Comparison of ENCODE assay signal across 2 cellular contexts in genomic region chr7:143373255-143373794, GRCh38.
TF ChIP-seq lines count a peak whose summit lies in the region.

No MANE protein-coding gene starts in this region.

TF ChIP-seq in A549, 52 proteins besides CTCF, POLR2A, EP300 and RAD21:
- TF ChIP-seq CHD4 (IDR thresholded peaks at IDR 0.05; ENCODE audit: borderline replicate concordance) (no peak), EHF (CRISPR knock-in tag; IDR thresholded peaks at IDR 0.05) (no peak), NR3C1 (IDR thresholded peaks at IDR 0.05) (no peak), NPAS2 (CRISPR knock-in tag; IDR thresholded peaks at IDR 0.05; ENCODE audit: borderline replicate concordance) (no peak), HES2 (IDR thresholded peaks at IDR 0.05) (no peak)
- TF ChIP-seq, protein P1, sequence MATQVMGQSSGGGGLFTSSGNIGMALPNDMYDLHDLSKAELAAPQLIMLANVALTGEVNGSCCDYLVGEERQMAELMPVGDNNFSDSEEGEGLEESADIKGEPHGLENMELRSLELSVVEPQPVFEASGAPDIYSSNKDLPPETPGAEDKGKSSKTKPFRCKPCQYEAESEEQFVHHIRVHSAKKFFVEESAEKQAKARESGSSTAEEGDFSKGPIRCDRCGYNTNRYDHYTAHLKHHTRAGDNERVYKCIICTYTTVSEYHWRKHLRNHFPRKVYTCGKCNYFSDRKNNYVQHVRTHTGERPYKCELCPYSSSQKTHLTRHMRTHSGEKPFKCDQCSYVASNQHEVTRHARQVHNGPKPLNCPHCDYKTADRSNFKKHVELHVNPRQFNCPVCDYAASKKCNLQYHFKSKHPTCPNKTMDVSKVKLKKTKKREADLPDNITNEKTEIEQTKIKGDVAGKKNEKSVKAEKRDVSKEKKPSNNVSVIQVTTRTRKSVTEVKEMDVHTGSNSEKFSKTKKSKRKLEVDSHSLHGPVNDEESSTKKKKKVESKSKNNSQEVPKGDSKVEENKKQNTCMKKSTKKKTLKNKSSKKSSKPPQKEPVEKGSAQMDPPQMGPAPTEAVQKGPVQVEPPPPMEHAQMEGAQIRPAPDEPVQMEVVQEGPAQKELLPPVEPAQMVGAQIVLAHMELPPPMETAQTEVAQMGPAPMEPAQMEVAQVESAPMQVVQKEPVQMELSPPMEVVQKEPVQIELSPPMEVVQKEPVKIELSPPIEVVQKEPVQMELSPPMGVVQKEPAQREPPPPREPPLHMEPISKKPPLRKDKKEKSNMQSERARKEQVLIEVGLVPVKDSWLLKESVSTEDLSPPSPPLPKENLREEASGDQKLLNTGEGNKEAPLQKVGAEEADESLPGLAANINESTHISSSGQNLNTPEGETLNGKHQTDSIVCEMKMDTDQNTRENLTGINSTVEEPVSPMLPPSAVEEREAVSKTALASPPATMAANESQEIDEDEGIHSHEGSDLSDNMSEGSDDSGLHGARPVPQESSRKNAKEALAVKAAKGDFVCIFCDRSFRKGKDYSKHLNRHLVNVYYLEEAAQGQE (IDR thresholded peaks at IDR 0.05): no peak

TF ChIP-seq in H1, 55 proteins besides CTCF, POLR2A, EP300 and RAD21:
- no peak for TF ChIP-seq FOSL1 (IDR thresholded peaks at IDR 0.05; ENCODE audit: insufficient read depth, low read depth, low read length)
